ENCODE assay signal across 7 cellular contexts in the genomic region with DNA sequence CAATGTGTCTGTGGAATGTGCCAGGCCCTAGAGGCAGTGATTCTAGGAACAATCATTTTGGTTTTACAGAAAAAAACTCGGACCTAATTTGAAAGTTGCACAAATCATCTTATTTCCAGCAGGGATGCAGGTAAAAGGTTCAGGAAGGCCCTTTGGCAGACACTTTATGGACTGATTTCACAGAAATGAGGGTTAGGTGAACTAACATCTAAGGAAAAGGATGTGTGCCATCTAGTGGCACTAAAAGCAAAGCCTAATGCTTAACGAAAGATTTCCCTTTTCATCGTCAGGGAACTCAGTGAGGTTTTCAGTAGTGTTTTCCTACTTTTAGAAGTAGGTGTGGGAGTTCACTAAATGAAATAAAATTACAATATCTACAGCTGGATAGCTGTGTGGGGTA. TPM values are rescaled to one million over a fixed set of nuclear protein-coding genes. Genes with fewer than 3 reads are reported as not detected.
DNase-seq lines count a peak whose midpoint lies in the region; ATAC-seq, FAIRE-seq and TF ChIP-seq lines count a peak whose summit lies in the region.
"Not testable (repeated sequence)": the region's sequence is repeated elsewhere in the genome, so short reads cannot be mapped to it uniquely, and the experiment has no call there.

No MANE protein-coding gene starts in this region.

- TF ChIP-seq POLR2A in NB4 (IDR thresholded peaks at IDR 0.05; ENCODE audit: extremely low read depth, insufficient read length); H1 (IDR thresholded peaks at IDR 0.05; ENCODE audit: control extremely low read depth in 1 of 2, low read depth in 2 of 2, low read length in 2 of 2): not testable (repeated sequence)

- H2BK120ac ChIP-seq in H1 (replicated peaks; ENCODE audit: low read depth, low read length), result not testable (repeated sequence)

- not testable (repeated sequence) for H3K27ac ChIP-seq in H1 (ENCODE audit: low read depth, low read length); foreskin keratinocyte

- not testable (repeated sequence) for H3K23ac ChIP-seq in H1 (ENCODE audit: insufficient read length)

- not testable (repeated sequence) for TF ChIP-seq RAD21 in H1 (IDR thresholded peaks at IDR 0.05 in 1 of 2, conservative IDR thresholded peaks at IDR 0.05 in 1 of 2; ENCODE audit: low read depth in 2 of 2, low read length in 2 of 2)

- not testable (repeated sequence) for H2AK5ac ChIP-seq in H1 (ENCODE audit: low read depth, low read length)

- not testable (repeated sequence) for H4K8ac ChIP-seq in H1 (ENCODE audit: extremely low read depth, insufficient read depth, low read length)

- WGBS in H1 (ENCODE audit: extremely low coverage in 1 of 2, insufficient coverage in 1 of 2, insufficient read length in 1 of 2, insufficient replicate concordance in 2 of 2, low coverage in 1 of 2, low lambda C conversion rate in 2 of 2, missing lambda C conversion rate in 1 of 2), 2 experiments, result no CpG with 5 or more reads among the region's 3 CpGs

- TF ChIP-seq CTCF in BE2C (IDR thresholded peaks at IDR 0.05; ENCODE audit: low read depth, low read length) (peak; percentile 15; the same call in 1 of the 2 replicates), nephron (IDR thresholded peaks at IDR 0.05; ENCODE audit: unreplicated experiment in 3 of 3) (peak in 2 of 3 experiments; percentile 32 to 43)
- not testable (repeated sequence) for TF ChIP-seq CTCF in NB4 (IDR thresholded peaks at IDR 0.05; ENCODE audit: low read depth, low read length); H1 (IDR thresholded peaks at IDR 0.05; ENCODE audit: control extremely low read depth in 1 of 3, insufficient read depth in 1 of 3, low read depth in 1 of 3, low read length in 3 of 3); foreskin keratinocyte (conservative IDR thresholded peaks at IDR 0.05)

- H2BK15ac ChIP-seq in H1 (ENCODE audit: low read length), result not testable (repeated sequence)

- not testable (repeated sequence) for H4K20me1 ChIP-seq in H1 (replicated peaks in 1 of 2; ENCODE audit: control insufficient read depth in 1 of 2, insufficient read depth in 2 of 2, low read length in 2 of 2)

- H3K9me3 ChIP-seq in BE2C; adipocyte (ENCODE audit: control insufficient read depth, low read length); H1 (ENCODE audit: insufficient read depth in 2 of 2, low read depth in 1 of 2, low read length in 1 of 2): not testable (repeated sequence)

- peak; percentile 24 for ATAC-seq in foreskin keratinocyte

- H3K56ac ChIP-seq in H1 (replicated peaks; ENCODE audit: insufficient read length, low read depth, low read length), result not testable (repeated sequence)

- H3K27me3 Mint-ChIP-seq in nephron (ENCODE audit: low read depth), result not testable (repeated sequence)

- H3K4me3 ChIP-seq in BE2C (ENCODE audit: low read depth, low read length); NB4 (ENCODE audit: low read depth, low read length); adipocyte (ENCODE audit: low read length); H1 (ENCODE audit: extremely low read depth in 1 of 4, insufficient read depth in 2 of 4, low read depth in 3 of 4, low read length in 4 of 4): not testable (repeated sequence)

- H3K18ac ChIP-seq in H1 (ENCODE audit: extremely low read depth, low read length), result not testable (repeated sequence)

- H2BK12ac ChIP-seq in H1 (ENCODE audit: low read depth, low read length), result not testable (repeated sequence)

- not testable (repeated sequence) for H4K5ac ChIP-seq in H1 (ENCODE audit: insufficient read length, low read depth, low read length)

- not testable (repeated sequence) for H3K36me3 ChIP-seq in BE2C; adipocyte (ENCODE audit: control insufficient read depth, insufficient read depth, low read length, severe bottlenecking); H1 (ENCODE audit: control insufficient read depth in 2 of 4, insufficient read depth in 4 of 4, low read length in 3 of 4)

- not testable (repeated sequence) for H3K4ac ChIP-seq in H1 (replicated peaks; ENCODE audit: insufficient read length, low read depth, low read length)

- not testable (repeated sequence) for H3K23me2 ChIP-seq in H1 (ENCODE audit: low read depth, low read length)

- POLR2A ChIA-PET in H1 (lab: Charles Lee; ENCODE audit: partially characterized antibody), result not testable (repeated sequence)

- not testable (repeated sequence) for H2BK5ac ChIP-seq in H1 (ENCODE audit: low read depth, low read length)

- H3K79me1 ChIP-seq in H1 (ENCODE audit: low read depth, low read length), result not testable (repeated sequence)

- H3K27me3 ChIP-seq in BE2C; adipocyte (replicated peaks; ENCODE audit: control insufficient read depth, insufficient read depth, low read length); H1 (replicated peaks in 1 of 4; ENCODE audit: control insufficient read depth in 3 of 4, extremely low read depth in 1 of 4, insufficient read depth in 3 of 4, low read length in 3 of 4); foreskin keratinocyte: not testable (repeated sequence)

- H3K4me1 ChIP-seq in BE2C; adipocyte (ENCODE audit: control insufficient read depth, insufficient read depth, low read length); H1 (replicated peaks in 1 of 4; ENCODE audit: control insufficient read depth in 3 of 4, insufficient read depth in 4 of 4, low read length in 3 of 4); foreskin keratinocyte: not testable (repeated sequence)

- H3K79me2 ChIP-seq in H1 (ENCODE audit: control insufficient read depth in 1 of 2, insufficient read depth in 2 of 2, low read length in 2 of 2), result not testable (repeated sequence)

- H3K14ac ChIP-seq in H1 (ENCODE audit: insufficient read length), result not testable (repeated sequence)

- not testable (repeated sequence) for H2BK20ac ChIP-seq in H1 (ENCODE audit: low read length)

- not testable (repeated sequence) for H2AFZ ChIP-seq in H1 (ENCODE audit: low read length)

- FAIRE-seq in GM18507 (lab: Jason Lieb, UNC) (peak; percentile 86), H1 (lab: Jason Lieb, UNC) (peak; percentile 39)

- not testable (repeated sequence) for H3K36me3 Mint-ChIP-seq in nephron (ENCODE audit: low read depth)

- not testable (repeated sequence) for H3K4me2 ChIP-seq in H1 (ENCODE audit: insufficient read depth in 1 of 2, low read depth in 2 of 2, low read length in 2 of 2)

- not testable (repeated sequence) for H3K9me3 Mint-ChIP-seq in nephron

- CTCF ChIA-PET in H1 (lab: Charles Lee; ENCODE audit: partially characterized antibody), result not testable (repeated sequence)

- not testable (repeated sequence) for H3K27ac Mint-ChIP-seq in nephron

- H3K4me3 Mint-ChIP-seq in nephron, result not testable (repeated sequence)

- TF ChIP-seq EP300 in H1 (IDR thresholded peaks at IDR 0.05; ENCODE audit: borderline replicate concordance in 1 of 2, low read depth in 2 of 2, low read length in 2 of 2), result not testable (repeated sequence)

- not testable (repeated sequence) for H3K4me1 Mint-ChIP-seq in nephron

- H3K9ac ChIP-seq in adipocyte (ENCODE audit: low read length); H1 (replicated peaks in 1 of 4; ENCODE audit: extremely low read depth in 1 of 4, low read depth in 3 of 4, low read length in 3 of 4): not testable (repeated sequence)

- DNase-seq in BE2C; GM18507 (ENCODE audit: extremely low spot score, insufficient read length, low read depth); H1 (ENCODE audit: low read depth in 1 of 2, low spot score in 2 of 2); foreskin keratinocyte: not testable (repeated sequence)
- DNase-seq in NB4 (ENCODE audit: low read depth), result peak; percentile 27
- peak; percentile 31 for DNase-seq in adipocyte (ENCODE audit: low read depth)

- H4K91ac ChIP-seq in H1 (replicated peaks; ENCODE audit: insufficient read length, low read length), result not testable (repeated sequence)

RNA-seq across cellular contexts. Expression of gene GOLGA8H, which starts 17.5 kb away (rescaled TPM):
- not detected for polyA plus RNA-seq in BE2C (2012; ENCODE audit: insufficient read depth, insufficient read length, low read depth)
- 0.71 and 1.4 TPM in 2 replicates for total RNA-seq in H1 (2021; fragmentation: NEBNext Ultra II Directional; extraction: Animal tissue kit (Norgen Biotek cat#: 25700))
- polyA plus RNA-seq in H1 (2011; rRNA removed) (0.26 and 0.49 TPM in 2 replicates), foreskin keratinocyte (not detected in 2 replicates)
- 0.96 TPM for polyA plus RNA-seq in H1 (2011; cell fraction: cytosol; rRNA removed)
- 1.5 TPM for polyA plus RNA-seq in H1 (2011; cell fraction: nucleus; rRNA removed)
- 0.70 to 1.1 TPM (median 0.94 TPM) in 4 replicates for polyA plus RNA-seq in H1 (2012, experiment 1 of 2)
- polyA plus RNA-seq in H1 (2012, experiment 2 of 2), result not detected
- 0.75 TPM for polyA plus RNA-seq in H1 (2013, experiment 1 of 2)
- polyA plus RNA-seq in H1 (2013, experiment 2 of 2), result 0.64 TPM
- polyA minus RNA-seq in H1 (2011; rRNA and poly(A)+ RNA removed), result 0.54 and 0.79 TPM in 2 replicates
- polyA minus RNA-seq in H1 (2011; cell fraction: cytosol; rRNA and poly(A)+ RNA removed), result 0.95 TPM
- 1.2 TPM for polyA minus RNA-seq in H1 (2011; cell fraction: nucleus; rRNA and poly(A)+ RNA removed)
- 0.10 and 0.11 TPM in 2 replicates for total RNA-seq in foreskin keratinocyte
